ENCODE assay signal across 1 cellular context in genomic region chr15:49421991-49422390, GRCh38.
TF ChIP-seq lines count a peak whose summit lies in the region.

No MANE protein-coding gene starts in this region.

TF ChIP-seq in K562, 482 proteins besides CTCF, POLR2A, EP300 and RAD21 (continued from another document and continues in another):
- no peak for TF ChIP-seq ZNF518B (CRISPR knock-in tag; IDR thresholded peaks at IDR 0.05)
- TF ChIP-seq RAD51 (IDR thresholded peaks at IDR 0.05; ENCODE audit: borderline replicate concordance, low read depth) = peak; percentile 23; the same call in 1 of the 2 replicates
- TF ChIP-seq, protein P1, sequence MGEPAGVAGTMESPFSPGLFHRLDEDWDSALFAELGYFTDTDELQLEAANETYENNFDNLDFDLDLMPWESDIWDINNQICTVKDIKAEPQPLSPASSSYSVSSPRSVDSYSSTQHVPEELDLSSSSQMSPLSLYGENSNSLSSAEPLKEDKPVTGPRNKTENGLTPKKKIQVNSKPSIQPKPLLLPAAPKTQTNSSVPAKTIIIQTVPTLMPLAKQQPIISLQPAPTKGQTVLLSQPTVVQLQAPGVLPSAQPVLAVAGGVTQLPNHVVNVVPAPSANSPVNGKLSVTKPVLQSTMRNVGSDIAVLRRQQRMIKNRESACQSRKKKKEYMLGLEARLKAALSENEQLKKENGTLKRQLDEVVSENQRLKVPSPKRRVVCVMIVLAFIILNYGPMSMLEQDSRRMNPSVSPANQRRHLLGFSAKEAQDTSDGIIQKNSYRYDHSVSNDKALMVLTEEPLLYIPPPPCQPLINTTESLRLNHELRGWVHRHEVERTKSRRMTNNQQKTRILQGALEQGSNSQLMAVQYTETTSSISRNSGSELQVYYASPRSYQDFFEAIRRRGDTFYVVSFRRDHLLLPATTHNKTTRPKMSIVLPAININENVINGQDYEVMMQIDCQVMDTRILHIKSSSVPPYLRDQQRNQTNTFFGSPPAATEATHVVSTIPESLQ (CRISPR knock-in tag; IDR thresholded peaks at IDR 0.05) = no peak
- TF ChIP-seq SIN3B (IDR thresholded peaks at IDR 0.05; ENCODE audit: low read depth) = no peak
- TF ChIP-seq ZNF707 (CRISPR knock-in tag; conservative IDR thresholded peaks at IDR 0.05) = no peak
- no peak for TF ChIP-seq MITF (IDR thresholded peaks at IDR 0.05)
- no peak for TF ChIP-seq HCFC1 (IDR thresholded peaks at IDR 0.05; ENCODE audit: low read depth, low read length)
- no peak for TF ChIP-seq MAFG (tag; conservative IDR thresholded peaks at IDR 0.05)
- TF ChIP-seq U2AF2 (optimal IDR thresholded peaks at IDR 0.05; ENCODE audit: low read depth, low read length) = no peak
- TF ChIP-seq HMGN3 (IDR thresholded peaks at IDR 0.05; ENCODE audit: borderline replicate concordance, extremely low read depth, insufficient read length, low read depth, low read length) = no peak
- TF ChIP-seq SMARCA5 (IDR thresholded peaks at IDR 0.05) = no peak
- TF ChIP-seq CSDE1 (IDR thresholded peaks at IDR 0.05) = no peak
- TF ChIP-seq TRIM24 (IDR thresholded peaks at IDR 0.05) = 0 out of 4 replicates have a peak, but pooled peaks of 1 of the 2 experiments have one; percentile 28
- no peak for TF ChIP-seq THRAP3 (IDR thresholded peaks at IDR 0.05; ENCODE audit: borderline replicate concordance)
- TF ChIP-seq THRB (CRISPR knock-in tag; conservative IDR thresholded peaks at IDR 0.05) = no peak
- no peak for TF ChIP-seq CTCFL (IDR thresholded peaks at IDR 0.05; ENCODE audit: borderline replicate concordance, insufficient read depth, low read depth, low read length, poor library complexity, severe bottlenecking)
- TF ChIP-seq NFYB (IDR thresholded peaks at IDR 0.05; ENCODE audit: extremely low read depth, insufficient read length) = no peak
- TF ChIP-seq CREM (IDR thresholded peaks at IDR 0.05; ENCODE audit: low read depth) = no peak
- TF ChIP-seq JUND (IDR thresholded peaks at IDR 0.05; ENCODE audit: borderline replicate concordance, low read depth, low read length) = 0 out of 2 replicates have a peak, but pooled peaks have one; percentile 8
- TF ChIP-seq JUND (tag; IDR thresholded peaks at IDR 0.05; ENCODE audit: borderline replicate concordance, low read depth, low read length) = no peak
- no peak for TF ChIP-seq XRCC5 (IDR thresholded peaks at IDR 0.05; ENCODE audit: low read depth, low read length)
- TF ChIP-seq ZNF639 (CRISPR knock-in tag; conservative IDR thresholded peaks at IDR 0.05 in 1 of 2, IDR thresholded peaks at IDR 0.05 in 1 of 2) = no peak
- no peak for TF ChIP-seq SP2 (IDR thresholded peaks at IDR 0.05; ENCODE audit: extremely low read depth, low read depth, low read length, poor library complexity, severe bottlenecking)
- TF ChIP-seq NCOR1 (IDR thresholded peaks at IDR 0.05) = no peak
- no peak for TF ChIP-seq HDAC3 (IDR thresholded peaks at IDR 0.05; ENCODE audit: borderline replicate concordance, partially characterized antibody)
- no peak for TF ChIP-seq CBX1 (IDR thresholded peaks at IDR 0.05; ENCODE audit: low read depth)
- no peak for TF ChIP-seq HMG20A (CRISPR knock-in tag; conservative IDR thresholded peaks at IDR 0.05)
- TF ChIP-seq, protein P2, sequence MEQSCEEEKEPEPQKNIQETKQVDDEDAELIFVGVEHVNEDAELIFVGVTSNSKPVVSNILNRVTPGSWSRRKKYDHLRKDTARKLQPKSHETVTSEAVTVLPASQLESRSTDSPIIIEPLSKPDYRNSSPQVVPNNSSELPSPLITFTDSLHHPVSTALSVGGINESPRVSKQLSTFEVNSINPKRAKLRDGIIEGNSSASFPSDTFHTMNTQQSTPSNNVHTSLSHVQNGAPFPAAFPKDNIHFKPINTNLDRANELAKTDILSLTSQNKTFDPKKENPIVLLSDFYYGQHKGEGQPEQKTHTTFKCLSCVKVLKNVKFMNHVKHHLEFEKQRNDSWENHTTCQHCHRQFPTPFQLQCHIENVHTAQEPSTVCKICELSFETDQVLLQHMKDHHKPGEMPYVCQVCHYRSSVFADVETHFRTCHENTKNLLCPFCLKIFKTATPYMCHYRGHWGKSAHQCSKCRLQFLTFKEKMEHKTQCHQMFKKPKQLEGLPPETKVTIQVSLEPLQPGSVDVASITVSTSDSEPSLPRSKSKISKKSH (CRISPR knock-in tag; IDR thresholded peaks at IDR 0.05) = no peak
- no peak for TF ChIP-seq CBX2 (IDR thresholded peaks at IDR 0.05; ENCODE audit: insufficient read depth, low read length, poor library complexity, severe bottlenecking)
- no peak for TF ChIP-seq HINFP (tag; conservative IDR thresholded peaks at IDR 0.05; ENCODE audit: low read depth)
- no peak for TF ChIP-seq KLF6 (CRISPR knock-in tag; IDR thresholded peaks at IDR 0.05; ENCODE audit: borderline replicate concordance)
- no peak for TF ChIP-seq MTA3 (IDR thresholded peaks at IDR 0.05; ENCODE audit: borderline replicate concordance)
- peak; percentile 82 for TF ChIP-seq ARID2 (IDR thresholded peaks at IDR 0.05)
- TF ChIP-seq KDM5B (IDR thresholded peaks at IDR 0.05; ENCODE audit: insufficient replicate concordance, low read depth, low read length) = no peak
- TF ChIP-seq CEBPG (CRISPR knock-in tag; IDR thresholded peaks at IDR 0.05) = no peak
- no peak for TF ChIP-seq CEBPG (tag; conservative IDR thresholded peaks at IDR 0.05 in 1 of 2, IDR thresholded peaks at IDR 0.05 in 1 of 2)
- no peak for TF ChIP-seq HNRNPL (IDR thresholded peaks at IDR 0.05; ENCODE audit: low read depth, low read length)
- no peak for TF ChIP-seq EZH2 (IDR thresholded peaks at IDR 0.05; ENCODE audit: borderline replicate concordance, low read depth, low read length)
- TF ChIP-seq, protein P3, sequence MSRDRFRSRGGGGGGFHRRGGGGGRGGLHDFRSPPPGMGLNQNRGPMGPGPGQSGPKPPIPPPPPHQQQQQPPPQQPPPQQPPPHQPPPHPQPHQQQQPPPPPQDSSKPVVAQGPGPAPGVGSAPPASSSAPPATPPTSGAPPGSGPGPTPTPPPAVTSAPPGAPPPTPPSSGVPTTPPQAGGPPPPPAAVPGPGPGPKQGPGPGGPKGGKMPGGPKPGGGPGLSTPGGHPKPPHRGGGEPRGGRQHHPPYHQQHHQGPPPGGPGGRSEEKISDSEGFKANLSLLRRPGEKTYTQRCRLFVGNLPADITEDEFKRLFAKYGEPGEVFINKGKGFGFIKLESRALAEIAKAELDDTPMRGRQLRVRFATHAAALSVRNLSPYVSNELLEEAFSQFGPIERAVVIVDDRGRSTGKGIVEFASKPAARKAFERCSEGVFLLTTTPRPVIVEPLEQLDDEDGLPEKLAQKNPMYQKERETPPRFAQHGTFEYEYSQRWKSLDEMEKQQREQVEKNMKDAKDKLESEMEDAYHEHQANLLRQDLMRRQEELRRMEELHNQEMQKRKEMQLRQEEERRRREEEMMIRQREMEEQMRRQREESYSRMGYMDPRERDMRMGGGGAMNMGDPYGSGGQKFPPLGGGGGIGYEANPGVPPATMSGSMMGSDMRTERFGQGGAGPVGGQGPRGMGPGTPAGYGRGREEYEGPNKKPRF (IDR thresholded peaks at IDR 0.05; ENCODE audit: low read depth, low read length) = no peak
- peak; percentile 37 for TF ChIP-seq NFIC (IDR thresholded peaks at IDR 0.05)
- TF ChIP-seq SREBF1 (IDR thresholded peaks at IDR 0.05; ENCODE audit: borderline replicate concordance, low read depth, low read length) = no peak
- no peak; the same call in 1 of the 2 replicates for TF ChIP-seq STAG1 (CRISPR knock-in tag; IDR thresholded peaks at IDR 0.05; ENCODE audit: borderline replicate concordance)
- no peak for TF ChIP-seq MCM7 (IDR thresholded peaks at IDR 0.05)
- no peak for TF ChIP-seq KDM2B (CRISPR knock-in tag; IDR thresholded peaks at IDR 0.05)
- no peak for TF ChIP-seq RFX1 (IDR thresholded peaks at IDR 0.05)
